In the genomic region with DNA sequence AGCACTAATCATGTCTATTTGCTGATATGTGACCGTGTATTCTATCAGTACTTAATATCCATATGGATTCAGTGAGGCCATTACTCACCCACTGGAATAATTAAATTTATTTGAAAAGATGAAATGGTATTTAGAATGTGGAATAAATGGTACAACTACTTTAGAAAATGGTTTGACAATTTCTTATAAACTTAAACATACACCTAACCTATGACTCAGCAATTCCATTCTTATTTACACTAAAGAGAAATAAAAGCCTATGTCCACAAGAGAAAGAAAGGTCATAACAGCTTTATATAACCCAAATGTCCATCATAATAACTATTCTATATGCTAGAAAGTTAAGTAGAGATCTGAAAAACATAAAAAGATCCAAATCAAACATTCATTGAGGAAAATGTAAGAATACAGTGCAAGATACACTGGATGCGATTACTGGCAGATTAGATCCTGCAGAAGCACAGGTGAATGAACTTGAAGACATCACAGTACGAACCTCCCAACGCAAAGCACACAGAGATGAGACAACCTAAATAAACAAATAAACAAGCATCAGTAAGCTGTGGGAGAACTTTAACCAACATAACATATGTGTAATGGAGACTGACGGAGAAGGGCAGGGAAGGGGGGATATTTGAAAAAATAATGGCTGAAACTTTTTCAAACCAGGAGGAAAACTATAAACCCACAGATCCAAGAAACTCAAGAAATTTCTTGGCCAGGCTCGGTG, we compare ENCODE assay signal across 24 cellular contexts. TPM values are rescaled to one million over a fixed set of nuclear protein-coding genes. Genes with fewer than 3 reads are reported as not detected.
"Had no signal": no experiment of that assay in that cellular context is flagged by ENCODE, and none has a peak within 500 bp of the region (broad histone marks: within the 10 kb centered on the region; RNA-seq: fewer than 3 reads in every experiment).

No MANE protein-coding gene starts in this region.

- H3K4me1 ChIP-seq: esophagus squamous epithelium, right atrium auricular region, upper lobe of right lung had no signal

- H3K9ac ChIP-seq: neural progenitor cell had no signal

- H3K36me3 ChIP-seq: neural progenitor cell, right atrium auricular region, suprapubic skin had no signal

- H3K27ac ChIP-seq: epithelial cell of prostate, esophagus squamous epithelium, heart right ventricle, neural progenitor cell, right atrium auricular region, suprapubic skin, tibial artery, upper lobe of right lung had no signal

- DNase-seq: activated CD4-positive, alpha-beta T cell treated with anti-CD3 and anti-CD28 coated beads for 36 hours; activated CD4-positive, alpha-beta T cell treated with anti-CD3 and anti-CD28 coated beads, Interleukin-2, amount 50 U/mL, for 4 hours; activated CD4-positive, CD25-positive, alpha-beta regulatory T cell; activated effector memory CD4-positive, alpha-beta T cell treated with Interleukin-2 at 50 U/mL for 16 hours; activated naive CD4-positive, alpha-beta T cell treated with Interleukin-2 at 50 U/mL for 16 hours; activated T-cell treated with anti-CD3 and anti-CD28 coated beads for 4 hours; activated T-cell treated with anti-CD3 and anti-CD28 coated beads, Interleukin-2, amount 50 U/mL, for 72 hours; anterior cingulate cortex; effector CD8-positive, alpha-beta T cell; esophagus squamous epithelium; foreskin melanocyte; heart right ventricle; midbrain; naive thymus-derived CD8-positive, alpha-beta T cell; occipital lobe; stimulated activated CD4-positive, alpha-beta T cell treated with anti-CD3 and anti-CD28 coated beads, Interleukin-15, amount 100 ng/mL, for 24 hours; stimulated activated CD4-positive, alpha-beta T cell treated with anti-CD3 and anti-CD28 coated beads, Interleukin-2, amount 100 ng/mL, for 24 hours; stimulated activated naive CD4-positive, alpha-beta T cell; tibial artery; upper lobe of right lung had no signal

- H3K9me3 ChIP-seq: esophagus squamous epithelium, heart right ventricle, right atrium auricular region, suprapubic skin, tibial artery, upper lobe of right lung had no signal

- H2AFZ ChIP-seq: neural progenitor cell had no signal

- H3K4me3 ChIP-seq: esophagus squamous epithelium, heart right ventricle, neural progenitor cell, right atrium auricular region, suprapubic skin, tibial artery, upper lobe of right lung had no signal

- H3K27me3 ChIP-seq: esophagus squamous epithelium, heart right ventricle, neural progenitor cell, right atrium auricular region, suprapubic skin, tibial artery, upper lobe of right lung had no signal

- H3K4me2 ChIP-seq: neural progenitor cell had no signal

- ATAC-seq: activated CD4-positive, alpha-beta T cell treated with anti-CD3 and anti-CD28 coated beads for 36 hours; activated T-cell treated with anti-CD3 and anti-CD28 coated beads, Interleukin-2, amount 50 U/mL, for 72 hours; heart right ventricle; naive thymus-derived CD8-positive, alpha-beta T cell; upper lobe of right lung had no signal

RNA-seq across cellular contexts. Expression of a gene that starts 51.9 kb away (rescaled TPM):
- polyA plus RNA-seq: naive thymus-derived CD8-positive, alpha-beta T cell had no signal
